ENCODE assay signal across 9 cellular contexts in genomic region chr3:151282921-151283320, GRCh38. TPM values are rescaled to one million over a fixed set of nuclear protein-coding genes. Genes with fewer than 3 reads are reported as not detected.
DNase-seq lines count a peak whose midpoint lies in the region; ATAC-seq, FAIRE-seq and TF ChIP-seq lines count a peak whose summit lies in the region.
"Had no signal": no experiment of that assay in that cellular context is flagged by ENCODE, and none has a peak within 500 bp of the region (broad histone marks: within the 10 kb centered on the region; RNA-seq: fewer than 3 reads in every experiment).

No MANE protein-coding gene starts in this region.

- H3K36me3 ChIP-seq in Caco-2 (ENCODE audit: control insufficient read depth, insufficient read depth, low read length) (no peaks in the 10 kb centered on the region), ovary (no peaks in the 10 kb centered on the region)

- H3K27ac Mint-ChIP-seq in Caco-2 (ENCODE audit: unreplicated experiment) = no peak overlapping the region

- H3K4me3 Mint-ChIP-seq in Caco-2 (ENCODE audit: unreplicated experiment) = no peak overlapping the region

- H3K4me3 ChIP-seq in Caco-2 (ENCODE audit: low read depth, low read length) = no peak overlapping the region
- no peak overlapping the region for H3K4me3 ChIP-seq in foreskin fibroblast (ENCODE audit: low read depth in 1 of 2, low read length in 2 of 2)
- no peak overlapping the region for H3K4me3 ChIP-seq in ovary

- H3K4me1 ChIP-seq in Caco-2 = peaks cover 9% of the 10 kb centered on the region
- no peaks in the 10 kb centered on the region for H3K4me1 ChIP-seq in ovary (ENCODE audit: insufficient read depth)

- POLR2A ChIA-PET in Caco-2 (lab: Charles Lee) = no interaction called here

- no peaks in the 10 kb centered on the region for H3K27me3 ChIP-seq in Caco-2 (replicated peaks; ENCODE audit: control insufficient read depth, insufficient read depth, low read length)
- H3K27me3 ChIP-seq in ovary = no peaks in the 10 kb centered on the region

- no peaks in the 10 kb centered on the region for H3K9me3 Mint-ChIP-seq in Caco-2 (ENCODE audit: unreplicated experiment)

- peak; percentile 87 for FAIRE-seq in TTC549 (lab: Jason Lieb, UNC)

- ATAC-seq in GM19395 (IDR thresholded peaks at IDR 0.05; ENCODE audit: unreplicated experiment) (peak; percentile 51), HG02852 (IDR thresholded peaks at IDR 0.05; ENCODE audit: unreplicated experiment) (no peak), HG03139 (IDR thresholded peaks at IDR 0.05; ENCODE audit: unreplicated experiment) (no peak)

- H3K36me3 Mint-ChIP-seq in Caco-2 (ENCODE audit: insufficient read depth, unreplicated experiment) = no peaks in the 10 kb centered on the region

- peak in 1 of 2 experiments; percentile 44 for DNase-seq in Caco-2
- peak; percentile 10 to 34 for DNase-seq in NCI-H1930 (lab: John Stamatoyannopoulos, UW)
- DNase-seq in foreskin fibroblast = peak; percentile 29 to 68
- no peak for DNase-seq in ovary

- peaks cover 7% of the 10 kb centered on the region for H3K4me1 Mint-ChIP-seq in Caco-2 (ENCODE audit: low read depth, unreplicated experiment)

- no TSS peak for BruUV-seq in Caco-2 (replicated peaks; lab: Mats Ljungman, UMichigan)

- 0 to 5% (median 0%) methylated on average over 1 of the region's 1 CpG for WGBS in ovary, 3 donors

- intact Hi-C loops in Caco-2 (cut with micrococcal nuclease; ENCODE audit: unreplicated experiment) (loop anchor here (1.0 to 10.0 kb wide), 4 partner anchors 22 to 278 kb away; no protein-coding TSS in a partner anchor), ovary (cut with DNase I) (loop anchor here (2.0 to 10.0 kb wide), 3 partner anchors 54 to 58 kb away; no protein-coding TSS in a partner anchor)

- no peaks in the 10 kb centered on the region for H3K27me3 Mint-ChIP-seq in Caco-2 (ENCODE audit: insufficient read depth, unreplicated experiment)

- TF ChIP-seq CTCF in Caco-2 (IDR thresholded peaks at IDR 0.05; ENCODE audit: insufficient read depth in 1 of 2, low read depth in 1 of 2, low read length in 1 of 2, severe bottlenecking in 1 of 2, unreplicated experiment in 1 of 2) (peak; percentile 56 to 60), foreskin fibroblast (IDR thresholded peaks at IDR 0.05; ENCODE audit: low read depth, low read length) (peak; percentile 24), ovary (IDR thresholded peaks at IDR 0.05) (peak; percentile 34 to 69 (median 44))

- CTCF ChIA-PET in Caco-2 (lab: Charles Lee) = no interaction called here

- no peak for TF ChIP-seq POLR2A in ovary (IDR thresholded peaks at IDR 0.05)

- no peak overlapping the region for H3K27ac ChIP-seq in ovary

- TF ChIP-seq EP300 in ovary (IDR thresholded peaks at IDR 0.05) = no peak

- H3K9me3 ChIP-seq in Caco-2 = no peaks in the 10 kb centered on the region
- no peaks in the 10 kb centered on the region for H3K9me3 ChIP-seq in ovary

RNA-seq across cellular contexts. Expression of gene P2RY14, which starts 4.6 kb away (rescaled TPM):
- total RNA-seq in Caco-2 (2022) = not detected in 2 replicates
- 1 to 10 TPM in 2 of 7 donors, under 1 TPM in 4, not detected in 1; 0.28 to 1.2 (median 0.70) TPM for total RNA-seq in ovary
- 1 to 10 TPM in 1 of 2 donors, under 1 TPM in 1; 0.54 to 2.8 TPM for polyA plus RNA-seq in ovary

RNA-seq across cellular contexts. Expression of gene GPR87, which starts 33.7 kb away (rescaled TPM):
- 0.18 and 0.28 TPM in 2 replicates for total RNA-seq in Caco-2 (2022)
- under 1 TPM in 1 of 7 donors, not detected in 6; 0.23 TPM for total RNA-seq in ovary
- polyA plus RNA-seq in ovary = not detected

RNA-seq across cellular contexts. Expression of gene P2RY13, which starts 46.4 kb away (rescaled TPM):
- total RNA-seq in Caco-2 (2022) = not detected in 2 replicates
- total RNA-seq in ovary = 1 to 10 TPM in 1 of 7 donors, under 1 TPM in 6; 0.27 to 1.6 (median 0.56) TPM
- 1 to 10 TPM in 1 of 2 donors, under 1 TPM in 1; 0.31 to 5.8 TPM for polyA plus RNA-seq in ovary
- total RNA-seq: T-helper 1 cell treated with Interleukin-12 subunit alpha and Interleukin-12 subunit beta and Interleukin-4 antibody, amounts not matched to agents 30 ng/mL and 1 ng/mL, for 36 hours had no signal

Comparison
In these comparisons a context has a peak if more than half of its experiments do, and no peak if none do; other contexts are left out.
1. DNase-seq: peak in NCI-H1930 (2 of 2) and foreskin fibroblast (2 of 2); none in ovary (0 of 5).
2. Peak in every context shown above with its lines, with median percentiles within 50 percentile points of each other: CTCF ChIP-seq.